12 cellular contexts compared by ENCODE assay signal in the genomic region with DNA sequence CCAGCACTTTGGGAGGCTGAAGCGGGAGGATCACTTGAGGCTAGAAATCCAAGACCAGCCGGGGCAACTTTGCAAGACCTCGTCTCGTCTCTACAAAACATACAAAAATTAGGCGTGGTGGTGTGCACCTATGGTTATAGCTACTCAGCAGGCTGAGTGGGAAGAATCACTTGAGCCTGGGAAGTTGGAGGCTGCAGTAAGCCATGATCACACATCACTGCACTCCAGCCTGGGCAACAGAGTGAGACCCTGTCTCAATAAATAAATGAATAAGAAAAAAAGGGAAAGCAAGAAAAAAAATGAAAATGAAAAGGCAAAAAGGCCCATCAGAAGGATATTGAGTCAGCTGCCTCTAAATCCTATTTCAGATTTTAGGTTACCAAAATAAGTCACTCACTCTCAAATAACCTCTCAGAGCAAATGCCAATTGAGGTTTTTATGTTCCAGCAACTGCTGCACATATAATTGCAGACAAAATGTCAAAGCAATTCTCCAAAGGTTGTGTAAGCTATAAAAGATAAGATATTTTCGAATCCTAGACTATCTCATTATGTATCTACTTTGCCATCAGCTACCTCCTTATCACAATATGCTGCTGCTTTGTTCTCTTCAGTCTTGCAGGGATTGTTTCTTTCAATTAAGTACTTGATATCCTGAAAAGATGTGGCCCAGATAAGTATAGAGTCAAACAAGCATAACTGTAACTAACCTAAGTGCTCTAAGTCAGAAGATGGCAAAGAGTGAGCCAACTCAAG. TPM values are rescaled to one million over a fixed set of nuclear protein-coding genes. Genes with fewer than 3 reads are reported as not detected.
DNase-seq lines count a peak whose midpoint lies in the region; ATAC-seq, FAIRE-seq and TF ChIP-seq lines count a peak whose summit lies in the region.
"Had no signal": no experiment of that assay in that cellular context is flagged by ENCODE, and none has a peak within 500 bp of the region (broad histone marks: within the 10 kb centered on the region; RNA-seq: fewer than 3 reads in every experiment).

No MANE protein-coding gene starts in this region.

- no peaks in the 10 kb centered on the region for H3K27me3 Mint-ChIP-seq in T-cell
- no peaks in the 10 kb centered on the region for H3K27me3 Mint-ChIP-seq in stimulated activated naive B cell treated with anti-CD40 and anti-IgM and Interleukin-4, amounts not matched to agents 10 μg/mL and 1 μg/mL and 100 μg/mL, for 72 hours

- no peak for TF ChIP-seq CTCF in endothelial cell of umbilical vein (IDR thresholded peaks at IDR 0.05; ENCODE audit: extremely low read depth in 1 of 2, insufficient read depth in 1 of 2, low read depth in 1 of 2, low read length in 2 of 2)

- H3K9me2 ChIP-seq in GM23248 (ENCODE audit: insufficient read depth) = no peaks in the 10 kb centered on the region

- in situ Hi-C loops in GM23248 (cut with MboI) = no loop called here

- CTCF ChIA-PET in T-cell (lab: Charles Lee) (no interaction called here), endothelial cell of umbilical vein (lab: Charles Lee) (no interaction called here)

- H3K27ac Mint-ChIP-seq in T-cell = peak overlapping the region in 1 of 2 donors; percentile 52
- peak overlapping the region; percentile 67 for H3K27ac Mint-ChIP-seq in stimulated activated naive B cell treated with anti-CD40 and anti-IgM and Interleukin-4, amounts not matched to agents 10 μg/mL and 1 μg/mL and 100 μg/mL, for 72 hours

- H3K9me3 ChIP-seq in endothelial cell of umbilical vein (replicated peaks; ENCODE audit: control insufficient read depth, insufficient read depth, low read length) (no peaks in the 10 kb centered on the region), GM23248 (ENCODE audit: low read depth) (no peaks in the 10 kb centered on the region)

- H3K9ac ChIP-seq in endothelial cell of umbilical vein (replicated peaks; ENCODE audit: extremely low read depth, insufficient read depth, low read length) (no peak overlapping the region), GM23248 (no peak overlapping the region)

- H3K9me3 Mint-ChIP-seq in T-cell = no peaks in the 10 kb centered on the region
- H3K9me3 Mint-ChIP-seq in stimulated activated naive B cell treated with anti-CD40 and anti-IgM and Interleukin-4, amounts not matched to agents 10 μg/mL and 1 μg/mL and 100 μg/mL, for 72 hours = no peaks in the 10 kb centered on the region

- H3K27ac ChIP-seq in endothelial cell of umbilical vein (ENCODE audit: insufficient read depth, low read depth, low read length) (no peak overlapping the region), GM23248 (no peak overlapping the region)

- dilution Hi-C loops in endothelial cell of umbilical vein (cut with MboI; ENCODE audit: extremely low pct_ligation_motif_present, low sequenced_read_pairs) = no loop called here

- intact Hi-C loops in endothelial cell of umbilical vein (cut with micrococcal nuclease) = no loop called here

- TF ChIP-seq POLR2A in endothelial cell of umbilical vein (IDR thresholded peaks at IDR 0.05; ENCODE audit: low read depth, low read length) = no peak

- H3K27me3 ChIP-seq in endothelial cell of umbilical vein (ENCODE audit: control insufficient read depth in 2 of 2, insufficient read depth in 2 of 2, low read length in 2 of 2) (no peaks in the 10 kb centered on the region), GM23248 (replicated peaks; ENCODE audit: insufficient read depth) (no peaks in the 10 kb centered on the region)

- POLR2A ChIA-PET in T-cell (lab: Charles Lee) (no interaction called here), endothelial cell of umbilical vein (lab: Charles Lee) (no interaction called here)

- H2AFZ ChIP-seq in endothelial cell of umbilical vein (ENCODE audit: low read depth, low read length) = no peak overlapping the region
- H2AFZ ChIP-seq in GM23248 = no peak overlapping the region

- no TSS peak for BruUV-seq in endothelial cell of umbilical vein (replicated peaks; lab: Mats Ljungman, UMichigan)

- no peak for ATAC-seq in T-cell (replicated peaks in 1 of 4)
- ATAC-seq in stimulated activated naive B cell treated with anti-CD40 and anti-IgM and Interleukin-4, amounts not matched to agents 10 μg/mL and 1 μg/mL and 100 μg/mL, for 72 hours (replicated peaks) = no peak

- H3K36me3 Mint-ChIP-seq in T-cell = peaks cover 27% of the 10 kb centered on the region
- H3K36me3 Mint-ChIP-seq in stimulated activated naive B cell treated with anti-CD40 and anti-IgM and Interleukin-4, amounts not matched to agents 10 μg/mL and 1 μg/mL and 100 μg/mL, for 72 hours = peaks cover 27 to 41% of the 10 kb centered on the region in 2 donors

- H4K20me1 ChIP-seq in endothelial cell of umbilical vein (replicated peaks; ENCODE audit: control insufficient read depth, extremely low read depth, insufficient read depth, low read length) = peaks cover 12% of the 10 kb centered on the region
- peaks cover 6% of the 10 kb centered on the region; the same call in 1 of the 2 replicates for H4K20me1 ChIP-seq in GM23248 (ENCODE audit: insufficient read depth)

- DNase-seq in activated effector memory CD4-positive, alpha-beta T cell treated with anti-CD3 and anti-CD28 coated beads, Interleukin-2, amount 50 U/mL, for 16 hours = peak; percentile 31
- no peak for DNase-seq in activated effector memory CD4-positive, alpha-beta T cell treated with Interleukin-2 at 50 U/mL for 16 hours
- DNase-seq in T-cell (no peak), endothelial cell of umbilical vein (ENCODE audit: low read depth, low spot score) (no peak), GM19238 (ENCODE audit: insufficient read length, low spot score) (no peak), SHP77 (lab: John Stamatoyannopoulos, UW) (no peak), GM23248 (no peak)
- DNase-seq in stimulated activated naive B cell treated with anti-CD40 and anti-IgM and Interleukin-4, amounts not matched to agents 10 μg/mL and 1 μg/mL and 100 μg/mL, for 72 hours = no peak
- DNase-seq: GOT3, MM.1S, NCI-H2081, NCI-H526 treated with DMSO at 0.1 percent for 48 hours had no signal

- no peaks in the 10 kb centered on the region for H3K9me1 ChIP-seq in endothelial cell of umbilical vein (replicated peaks; ENCODE audit: control insufficient read depth, extremely low read depth, insufficient read depth, low read length)

- no peak overlapping the region for H3K4me2 ChIP-seq in endothelial cell of umbilical vein (ENCODE audit: insufficient read depth, low read length)
- no peak overlapping the region for H3K4me2 ChIP-seq in GM23248 (ENCODE audit: unreplicated experiment)

- H3K4me1 ChIP-seq in endothelial cell of umbilical vein (ENCODE audit: control insufficient read depth, extremely low read depth, insufficient read depth, low read length) (peaks cover 22% of the 10 kb centered on the region), GM23248 (ENCODE audit: insufficient read depth) (peaks cover 20% of the 10 kb centered on the region)

- H3K4me3 ChIP-seq in endothelial cell of umbilical vein (replicated peaks in 1 of 3; ENCODE audit: insufficient read depth in 1 of 3, low read depth in 1 of 3, low read length in 3 of 3) (no peak overlapping the region), GM23248 (no peak overlapping the region)

- H3K79me2 ChIP-seq in endothelial cell of umbilical vein (ENCODE audit: control insufficient read depth, insufficient read depth, low read length) (peaks cover 92% of the 10 kb centered on the region), GM23248 (ENCODE audit: insufficient read depth) (peaks cover 93% of the 10 kb centered on the region)

- 92 to 95% methylated on average over 6 of the region's 6 CpGs for WGBS in GM23248 (ENCODE audit: low coverage in 1 of 2, low lambda C conversion rate in 2 of 2, missing lambda C conversion rate in 2 of 2), 2 experiments

- H3K36me3 ChIP-seq in endothelial cell of umbilical vein (ENCODE audit: control insufficient read depth in 2 of 2, extremely low read depth in 1 of 2, insufficient read depth in 2 of 2, low read length in 2 of 2) (peaks cover 0 to 6% of the 10 kb centered on the region in 2 experiments), GM23248 (ENCODE audit: low read depth) (peaks cover 34% of the 10 kb centered on the region)

- peaks cover 61 to 65% (median 63%) of the 10 kb centered on the region in 3 donors for H3K4me1 Mint-ChIP-seq in T-cell
- H3K4me1 Mint-ChIP-seq in stimulated activated naive B cell treated with anti-CD40 and anti-IgM and Interleukin-4, amounts not matched to agents 10 μg/mL and 1 μg/mL and 100 μg/mL, for 72 hours = peaks cover 25 to 56% of the 10 kb centered on the region in 2 donors

- H3F3A ChIP-seq in GM23248 (ENCODE audit: insufficient read depth) = peaks cover 31% of the 10 kb centered on the region

- H3K4me3 Mint-ChIP-seq in T-cell = peak overlapping the region in 2 of 3 donors; percentile 25 to 28
- H3K4me3 Mint-ChIP-seq in stimulated activated naive B cell treated with anti-CD40 and anti-IgM and Interleukin-4, amounts not matched to agents 10 μg/mL and 1 μg/mL and 100 μg/mL, for 72 hours = no peak overlapping the region

- FAIRE-seq in endothelial cell of umbilical vein (lab: Jason Lieb, UNC) = peak; percentile 8

RNA-seq across cellular contexts. Expression of a gene that starts 4.7 kb away (rescaled TPM):
- total RNA-seq in T-cell (10 to 100 TPM; 57.1 to 64.5 (median 63.0) TPM), endothelial cell of umbilical vein (72.6 and 74.7 TPM in 2 replicates)
- polyA plus RNA-seq in endothelial cell of umbilical vein (12.6 and 16.2 TPM in 2 replicates), GM23248 (2016; fragmentation: Nextera tagmentation; extraction: Ambion mirVana) (23.5 and 24.0 TPM in 2 replicates)
- 22.4 and 24.9 TPM in 2 replicates for polyA plus RNA-seq in endothelial cell of umbilical vein (2011; cell fraction: cytosol; rRNA removed)
- 29.4 and 35.9 TPM in 2 replicates for polyA plus RNA-seq in endothelial cell of umbilical vein (2011; cell fraction: nucleus; rRNA removed)
- polyA plus RNA-seq in endothelial cell of umbilical vein (2012) = 37.1 and 51.8 TPM in 2 replicates
- polyA minus RNA-seq in endothelial cell of umbilical vein = 38.5 and 39.9 TPM in 2 replicates
- polyA minus RNA-seq in endothelial cell of umbilical vein (2011; cell fraction: cytosol; rRNA and poly(A)+ RNA removed) = 43.3 TPM
- 26.7 and 33.3 TPM in 2 replicates for polyA minus RNA-seq in endothelial cell of umbilical vein (2011; cell fraction: nucleus; rRNA and poly(A)+ RNA removed)
- 41.8 and 49.4 TPM in 2 replicates for total RNA-seq in GM23248 (2014; rRNA removed; shearing (Covaris generic))

RNA-seq across cellular contexts. Expression of a gene that starts 40.1 kb away (rescaled TPM):
- 100 to 1,000 TPM in 2 of 5 donors, 10 to 100 TPM in 3; 56.3 to 106 (median 63.8) TPM for total RNA-seq in T-cell
- total RNA-seq in endothelial cell of umbilical vein = 58.0 and 61.2 TPM in 2 replicates
- polyA plus RNA-seq in endothelial cell of umbilical vein = 68.3 and 78.1 TPM in 2 replicates
- 74.1 and 74.2 TPM in 2 replicates for polyA plus RNA-seq in endothelial cell of umbilical vein (2011; cell fraction: cytosol; rRNA removed)
- polyA plus RNA-seq in endothelial cell of umbilical vein (2011; cell fraction: nucleus; rRNA removed) = 44.4 and 44.9 TPM in 2 replicates
- 31.0 and 40.3 TPM in 2 replicates for polyA plus RNA-seq in endothelial cell of umbilical vein (2012)
- polyA minus RNA-seq in endothelial cell of umbilical vein = 53.3 and 60.2 TPM in 2 replicates
- 56.4 TPM for polyA minus RNA-seq in endothelial cell of umbilical vein (2011; cell fraction: cytosol; rRNA and poly(A)+ RNA removed)
- 31.8 and 33.1 TPM in 2 replicates for polyA minus RNA-seq in endothelial cell of umbilical vein (2011; cell fraction: nucleus; rRNA and poly(A)+ RNA removed)
- total RNA-seq in GM23248 (2014; rRNA removed; shearing (Covaris generic)) = 23.3 and 24.8 TPM in 2 replicates
- polyA plus RNA-seq in GM23248 (2016; fragmentation: Nextera tagmentation; extraction: Ambion mirVana) = 71.8 and 72.6 TPM in 2 replicates

Comparison
In these comparisons a context has a peak if more than half of its experiments do, and no peak if none do; other contexts are left out.
1. H3K4me3 Mint-ChIP-seq: peak in T-cell (2 of 3); none in stimulated activated naive B cell treated with anti-CD40 and anti-IgM and Interleukin-4, amounts not matched to agents 10 μg/mL and 1 μg/mL and 100 μg/mL, for 72 hours (0 of 2).